8 cellular contexts compared by ENCODE assay signal in genomic region chr11:75562048-75562835, GRCh38. TPM values are rescaled to one million over a fixed set of nuclear protein-coding genes. Genes with fewer than 3 reads are reported as not detected.
A peak's percentile ranks its signal among the peaks of the same experiment; 100 is the strongest.
DNase-seq lines count a peak whose midpoint lies in the region; ATAC-seq, FAIRE-seq and TF ChIP-seq lines count a peak whose summit lies in the region.

SERPINH1 (plus strand) TSS chr11:75562253; CDS start chr11:75566350, 4,097 bp downstream.

- FAIRE-seq in H54 (lab: Jason Lieb, UNC): no peak

- H3K4me3 ChIP-seq in DOHH2 (ENCODE audit: low read length) (peak within 1 kb of the TSS; percentile 69), MG63 (peak within 1 kb of the TSS; percentile 94), ovary (peak within 1 kb of the TSS; percentile 88)

- peaks cover 16% of the 10 kb centered on the region for H3K4me1 ChIP-seq in DOHH2 (ENCODE audit: control insufficient read depth, low read length)
- H3K4me1 ChIP-seq in ovary (ENCODE audit: insufficient read depth): peaks cover 40% of the 10 kb centered on the region

- no peak for TF ChIP-seq CTCF in DOHH2 (IDR thresholded peaks at IDR 0.05; ENCODE audit: low read depth, low read length, poor library complexity, severe bottlenecking)
- TF ChIP-seq CTCF in ovary (IDR thresholded peaks at IDR 0.05): no peak
- TF ChIP-seq CTCF in type B pancreatic cell (conservative IDR thresholded peaks at IDR 0.05): no peak

- no peaks in the 10 kb centered on the region for H3K9me3 ChIP-seq in DOHH2 (ENCODE audit: control insufficient read depth, insufficient read depth, low read length)
- H3K9me3 ChIP-seq in MG63: no peaks in the 10 kb centered on the region
- H3K9me3 ChIP-seq in ovary: no peaks in the 10 kb centered on the region

- no peaks in the 10 kb centered on the region for H4K20me1 ChIP-seq in DOHH2 (ENCODE audit: control insufficient read depth, insufficient read depth, low read depth, low read length)

- no peaks in the 10 kb centered on the region for H3F3A ChIP-seq in DOHH2 (ENCODE audit: control insufficient read depth, insufficient read depth)

- TF ChIP-seq POLR2A in H54 (IDR thresholded peaks at IDR 0.05; ENCODE audit: low read depth, low read length): peak; percentile 95
- TF ChIP-seq POLR2A in ovary (IDR thresholded peaks at IDR 0.05): peak; percentile 81

- no peaks in the 10 kb centered on the region for H3K9me3 Mint-ChIP-seq in activated naive CD8-positive, alpha-beta T cell treated with anti-CD3 and anti-CD28 coated beads, Interleukin-2, amount 50 U/mL, for 24 hours
- no peaks in the 10 kb centered on the region for H3K9me3 Mint-ChIP-seq in type B pancreatic cell

- peak; percentile 92 for DNase-seq in H54 (ENCODE audit: insufficient read length, low spot score)
- DNase-seq in MG63: peak; percentile 90
- peak; percentile 56 to 91 for DNase-seq in SW 1271 (lab: John Stamatoyannopoulos, UW)
- peak; percentile 80 for DNase-seq in activated naive CD8-positive, alpha-beta T cell treated with anti-CD3 and anti-CD28 coated beads, Interleukin-2, amount 50 U/mL, for 24 hours
- DNase-seq in Right ventricle myocardium inferior (ENCODE audit: missing footprints): peak; percentile 87
- peak; percentile 90 to 94 (median 92) for DNase-seq in ovary
- peak; percentile 82 for DNase-seq in type B pancreatic cell (ENCODE audit: extremely low spot score, unreplicated experiment)

- H3K27ac Mint-ChIP-seq in activated naive CD8-positive, alpha-beta T cell treated with anti-CD3 and anti-CD28 coated beads, Interleukin-2, amount 50 U/mL, for 24 hours: peak within 1 kb of the TSS; percentile 97
- H3K27ac Mint-ChIP-seq in type B pancreatic cell: peak within 1 kb of the TSS; percentile 98

- WGBS in ovary, 3 donors: 0 to 1% (median 0%) methylated on average over 43 to 51 of the region's 51 CpGs

- no peaks in the 10 kb centered on the region for H3K36me3 ChIP-seq in DOHH2 (ENCODE audit: control insufficient read depth, low read length)
- H3K36me3 ChIP-seq in MG63: peaks cover 44% of the 10 kb centered on the region
- no peaks in the 10 kb centered on the region for H3K36me3 ChIP-seq in ovary

- peaks cover 39% of the 10 kb centered on the region for H3K4me1 Mint-ChIP-seq in activated naive CD8-positive, alpha-beta T cell treated with anti-CD3 and anti-CD28 coated beads, Interleukin-2, amount 50 U/mL, for 24 hours
- H3K4me1 Mint-ChIP-seq in type B pancreatic cell (ENCODE audit: unreplicated experiment): peaks cover 44% of the 10 kb centered on the region

- peaks cover 41% of the 10 kb centered on the region for H3K27me3 ChIP-seq in DOHH2 (ENCODE audit: control insufficient read depth, low read length)
- H3K27me3 ChIP-seq in MG63: no peaks in the 10 kb centered on the region
- H3K27me3 ChIP-seq in ovary: no peaks in the 10 kb centered on the region

- peak within 1 kb of the TSS; percentile 97 for H3K4me3 Mint-ChIP-seq in activated naive CD8-positive, alpha-beta T cell treated with anti-CD3 and anti-CD28 coated beads, Interleukin-2, amount 50 U/mL, for 24 hours
- H3K4me3 Mint-ChIP-seq in type B pancreatic cell: peak within 1 kb of the TSS; percentile 100

- no peak within 1 kb of the TSS for H3K27ac ChIP-seq in DOHH2 (ENCODE audit: low read depth, low read length)
- H3K27ac ChIP-seq in ovary: peak within 1 kb of the TSS; percentile 98 to 100

- TF ChIP-seq EP300 in ovary (IDR thresholded peaks at IDR 0.05): peak; percentile 15

- H3K79me2 ChIP-seq in DOHH2 (ENCODE audit: control insufficient read depth, low read length): no peaks in the 10 kb centered on the region

- H3K4me2 ChIP-seq in DOHH2 (ENCODE audit: low read length): peak within 1 kb of the TSS; percentile 92

- peak; percentile 92 for ATAC-seq in activated naive CD8-positive, alpha-beta T cell treated with anti-CD3 and anti-CD28 coated beads, Interleukin-2, amount 50 U/mL, for 24 hours
- ATAC-seq in Right ventricle myocardium inferior: peak; percentile 83

- intact Hi-C loops in Right ventricle myocardium inferior (cut with DNase I): loop anchor here (2.0 kb wide), 1 partner anchor 21 kb away; no protein-coding TSS in a partner anchor
- intact Hi-C loops in ovary (cut with DNase I): no loop called here

- no peaks in the 10 kb centered on the region for H3K9me2 ChIP-seq in DOHH2 (replicated peaks; ENCODE audit: control insufficient read depth, low read length)

- peaks cover 6% of the 10 kb centered on the region for H3K36me3 Mint-ChIP-seq in activated naive CD8-positive, alpha-beta T cell treated with anti-CD3 and anti-CD28 coated beads, Interleukin-2, amount 50 U/mL, for 24 hours (ENCODE audit: low read depth)
- peaks cover 5% of the 10 kb centered on the region for H3K36me3 Mint-ChIP-seq in type B pancreatic cell

- no peaks in the 10 kb centered on the region for H3K27me3 Mint-ChIP-seq in activated naive CD8-positive, alpha-beta T cell treated with anti-CD3 and anti-CD28 coated beads, Interleukin-2, amount 50 U/mL, for 24 hours
- no peaks in the 10 kb centered on the region for H3K27me3 Mint-ChIP-seq in type B pancreatic cell

RNA-seq across cellular contexts. Expression of gene SERPINH1, which starts in this region (rescaled TPM):
- total RNA-seq in MG63 (2014; rRNA removed; shearing (Covaris generic); ENCODE audit: low replicate concordance): 1,157 and 1,275 TPM in 2 replicates
- total RNA-seq in Right ventricle myocardium inferior: 65.8 TPM
- 100 to 1,000 TPM; 122 to 289 (median 188) TPM for total RNA-seq in ovary
- 100 to 1,000 TPM; 155 to 163 TPM for polyA plus RNA-seq in ovary
- total RNA-seq in type B pancreatic cell (ENCODE audit: low replicate concordance): 151 and 229 TPM in 2 replicates
